In the genomic region with DNA sequence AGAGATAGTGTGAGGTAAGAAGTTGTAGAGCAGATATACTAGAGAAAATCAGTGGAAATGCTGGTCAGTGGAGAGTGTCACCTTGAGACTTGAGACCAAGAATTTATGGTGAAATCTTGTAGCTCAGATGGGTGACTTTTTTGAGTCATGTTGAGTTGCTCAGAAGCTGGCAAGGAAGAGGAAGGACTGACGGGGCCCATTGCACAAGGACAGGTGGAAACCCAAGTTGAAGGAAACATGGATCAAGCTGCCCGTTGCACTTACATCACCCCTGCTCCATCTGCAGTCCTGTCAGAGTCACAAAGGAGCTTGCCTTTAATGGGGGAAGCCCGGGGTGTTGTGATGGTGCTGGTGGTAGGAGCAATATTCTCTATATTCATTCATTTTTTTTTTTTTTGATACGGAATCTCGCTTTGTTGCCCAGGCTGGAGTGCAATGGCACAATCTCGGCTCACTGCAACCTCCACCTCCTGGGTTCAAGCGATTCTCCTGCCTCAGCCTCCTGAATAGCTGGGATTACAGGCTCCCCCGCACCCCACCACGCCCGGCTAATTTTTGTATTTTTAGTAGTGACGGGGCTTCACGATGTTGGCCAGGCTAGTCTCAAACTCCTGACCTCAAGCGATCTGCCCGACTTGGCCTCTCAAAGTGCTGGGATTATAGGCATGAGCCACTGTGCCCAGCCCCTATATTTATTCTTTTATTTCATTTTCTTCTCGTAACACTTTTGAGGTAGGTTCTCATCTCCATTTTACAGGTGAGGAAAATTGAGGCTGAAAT, we compare ENCODE assay signal across 10 cellular contexts. TPM values are rescaled to one million over a fixed set of nuclear protein-coding genes. Genes with fewer than 3 reads are reported as not detected.
DNase-seq lines count a peak whose midpoint lies in the region; ATAC-seq and TF ChIP-seq lines count a peak whose summit lies in the region.
"Had no signal": no experiment of that assay in that cellular context is flagged by ENCODE, and none has a peak within 500 bp of the region (broad histone marks: within the 10 kb centered on the region; RNA-seq: fewer than 3 reads in every experiment).

No MANE protein-coding gene starts in this region.

- H2AK5ac ChIP-seq in neuronal stem cell (ENCODE audit: low read depth, low read length): no peak overlapping the region

- no peak overlapping the region for H3K23ac ChIP-seq in neuronal stem cell (ENCODE audit: low read depth, low read length, poor library complexity)

- no peak for TF ChIP-seq POLR2A in thyroid gland (IDR thresholded peaks at IDR 0.05)

- H2BK120ac ChIP-seq in neuronal stem cell (ENCODE audit: low read depth, low read length): no peak overlapping the region

- H3K9ac ChIP-seq in BLaER1 treated with 17β-estradiol and CSF1 and Interleukin-3, amounts not matched to agents 10 nM and 100 nM: peak overlapping the region; percentile 57 to 86 (median 78); a peak in 21 of 22 replicates
- H3K9ac ChIP-seq in neuronal stem cell (ENCODE audit: low read depth, low read length, poor library complexity): no peak overlapping the region

- H3K14ac ChIP-seq in neuronal stem cell (ENCODE audit: low read length): no peak overlapping the region

- H2AFZ ChIP-seq in neuronal stem cell (ENCODE audit: low read length): no peak overlapping the region

- 92 to 94% methylated on average over 14 of the region's 15 CpGs for WGBS in thyroid gland, 2 donors
- no CpG with 5 or more reads among the region's 15 CpGs for WGBS in neuronal stem cell (ENCODE audit: extremely low coverage in 2 of 2, insufficient read length in 2 of 2, insufficient replicate concordance in 1 of 2), 2 donors

- H2BK12ac ChIP-seq in neuronal stem cell (ENCODE audit: low read length): no peak overlapping the region

- H3K27me3 ChIP-seq in BLaER1 treated with 17β-estradiol and CSF1 and Interleukin-3, amounts not matched to agents 10 nM and 100 nM: no peaks in the 10 kb centered on the region
- H3K27me3 ChIP-seq in thyroid gland: no peaks in the 10 kb centered on the region
- H3K27me3 ChIP-seq in neuronal stem cell (ENCODE audit: control insufficient read depth in 3 of 3, insufficient read depth in 3 of 3, low read depth in 1 of 3, low read length in 3 of 3): no peaks in the 10 kb centered on the region
- H3K27me3 ChIP-seq: testis had no signal

- H4K20me1 ChIP-seq in BLaER1 treated with 17β-estradiol and CSF1 and Interleukin-3, amounts not matched to agents 10 nM and 100 nM: peaks cover 0 to 26% (median 0%) of the 10 kb centered on the region in 11 experiments; a peak in 2 of 22 replicates

- no peak for TF ChIP-seq CTCF in thyroid gland (IDR thresholded peaks at IDR 0.05)

- no peak for ATAC-seq in HG02798 (IDR thresholded peaks at IDR 0.05; ENCODE audit: poor library complexity, unreplicated experiment)
- ATAC-seq in GM18907 (IDR thresholded peaks at IDR 0.05; ENCODE audit: unreplicated experiment): no peak

- peak overlapping the region; percentile 81 to 97 (median 88) for H3K4me2 ChIP-seq in BLaER1 treated with 17β-estradiol and CSF1 and Interleukin-3, amounts not matched to agents 10 nM and 100 nM
- H3K4me2 ChIP-seq in neuronal stem cell (ENCODE audit: insufficient read depth, low read length, poor library complexity, severe bottlenecking): no peak overlapping the region

- H2BK5ac ChIP-seq in neuronal stem cell (ENCODE audit: low read length): no peak overlapping the region

- H3K4ac ChIP-seq in neuronal stem cell (ENCODE audit: low read length): no peak overlapping the region

- H4K8ac ChIP-seq in neuronal stem cell (ENCODE audit: low read depth, low read length): no peak overlapping the region

- no peak overlapping the region for H2BK15ac ChIP-seq in neuronal stem cell (ENCODE audit: low read length)

- peak overlapping the region; percentile 8 to 48 (median 36); a peak in 13 of 20 replicates for H3K4me3 ChIP-seq in BLaER1 treated with 17β-estradiol and CSF1 and Interleukin-3, amounts not matched to agents 10 nM and 100 nM
- H3K4me3 ChIP-seq in thyroid gland (replicated peaks in 1 of 3) (no peak overlapping the region), neuronal stem cell (ENCODE audit: low read length in 2 of 2) (no peak overlapping the region)
- H3K4me3 ChIP-seq: testis had no signal

- H3K79me1 ChIP-seq in neuronal stem cell (ENCODE audit: low read depth, low read length): no peaks in the 10 kb centered on the region

- H4K91ac ChIP-seq in neuronal stem cell (ENCODE audit: low read depth, low read length, poor library complexity): no peak overlapping the region

- H3K27ac ChIP-seq in BLaER1 treated with 17β-estradiol and CSF1 and Interleukin-3, amounts not matched to agents 10 nM and 100 nM: peak overlapping the region; percentile 78 to 97 (median 93)
- no peak overlapping the region for H3K27ac ChIP-seq in thyroid gland
- H3K27ac ChIP-seq in neuronal stem cell (replicated peaks; ENCODE audit: low read length): no peak overlapping the region
- H3K27ac ChIP-seq: testis had no signal

- H3K4me1 ChIP-seq in BLaER1 treated with 17β-estradiol and CSF1 and Interleukin-3, amounts not matched to agents 10 nM and 100 nM: peaks cover 90 to 100% (median 97%) of the 10 kb centered on the region in 10 experiments
- H3K4me1 ChIP-seq in thyroid gland (peaks cover 0 to 14% of the 10 kb centered on the region in 2 donors), neuronal stem cell (ENCODE audit: control insufficient read depth in 2 of 2, insufficient read depth in 1 of 2, low read depth in 1 of 2, low read length in 2 of 2) (peaks cover 0 to 9% of the 10 kb centered on the region in 2 donors)

- intact Hi-C loops in thyroid gland (cut with DNase I): no loop called here

- peaks cover 0 to 12% (median 6%) of the 10 kb centered on the region in 11 experiments; a peak in 17 of 22 replicates for H3K9me3 ChIP-seq in BLaER1 treated with 17β-estradiol and CSF1 and Interleukin-3, amounts not matched to agents 10 nM and 100 nM (replicated peaks in 1 of 11)
- H3K9me3 ChIP-seq in thyroid gland (no peaks in the 10 kb centered on the region), neuronal stem cell (replicated peaks in 1 of 2; ENCODE audit: control insufficient read depth in 2 of 2, insufficient read depth in 1 of 2, low read depth in 1 of 2, low read length in 2 of 2) (peaks cover 0 to 6% of the 10 kb centered on the region in 2 donors)
- H3K9me3 ChIP-seq: testis had no signal

- H3K36me3 ChIP-seq in BLaER1 treated with 17β-estradiol and CSF1 and Interleukin-3, amounts not matched to agents 10 nM and 100 nM: peaks cover 0 to 27% (median 10%) of the 10 kb centered on the region in 11 experiments; a peak in 13 of 22 replicates
- H3K36me3 ChIP-seq in thyroid gland (no peaks in the 10 kb centered on the region), neuronal stem cell (replicated peaks in 1 of 2; ENCODE audit: control insufficient read depth in 2 of 2, insufficient read depth in 2 of 2, low read length in 2 of 2) (peaks cover 0 to 2% of the 10 kb centered on the region in 2 donors)

- H3K18ac ChIP-seq in neuronal stem cell (ENCODE audit: low read length): no peak overlapping the region

- peak; percentile 14 for DNase-seq in HCEC 1CT
- peak; percentile 34 for DNase-seq in SKM-1 (lab: John Stamatoyannopoulos, UW; ENCODE audit: unreplicated experiment)
- DNase-seq in kidney tubule cell (ENCODE audit: low spot score): peak; percentile 55
- DNase-seq in thyroid gland: no peak
- DNase-seq in neuronal stem cell (ENCODE audit: low spot score): no peak
- DNase-seq: midbrain, testis had no signal

RNA-seq across cellular contexts. Expression of a gene that starts 27.4 kb away (rescaled TPM):
- 10 to 100 TPM; 56.8 to 88.5 (median 77.7) TPM for total RNA-seq in thyroid gland
- polyA plus RNA-seq in neuronal stem cell (2013, experiment 1 of 2): 70.1 TPM
- 68.4 TPM for polyA plus RNA-seq in neuronal stem cell (2013, experiment 2 of 2)

RNA-seq across cellular contexts. Expression of a gene that starts 30.1 kb away (rescaled TPM):
- total RNA-seq in thyroid gland: under 1 TPM in 2 of 4 donors, not detected in 2; 0.27 to 0.96 TPM
- polyA plus RNA-seq in neuronal stem cell (2013, experiment 1 of 2): not detected
- polyA plus RNA-seq in neuronal stem cell (2013, experiment 2 of 2): not detected

Comparison
In these comparisons a context has a peak if more than half of its experiments do, and no peak if none do; other contexts are left out.
1. H3K27ac ChIP-seq: peak in BLaER1 treated with 17β-estradiol and CSF1 and Interleukin-3, amounts not matched to agents 10 nM and 100 nM (11 of 11); none in thyroid gland (0 of 3) and neuronal stem cell (single experiment).
2. H3K4me3 ChIP-seq: peak in BLaER1 treated with 17β-estradiol and CSF1 and Interleukin-3, amounts not matched to agents 10 nM and 100 nM (10 of 10); none in thyroid gland (0 of 3) and neuronal stem cell (0 of 2).
3. DNase-seq: peak in HCEC 1CT (single experiment), SKM-1 (single experiment) and kidney tubule cell (single experiment); none in thyroid gland (0 of 2) and neuronal stem cell (single experiment).